In the genomic region with DNA sequence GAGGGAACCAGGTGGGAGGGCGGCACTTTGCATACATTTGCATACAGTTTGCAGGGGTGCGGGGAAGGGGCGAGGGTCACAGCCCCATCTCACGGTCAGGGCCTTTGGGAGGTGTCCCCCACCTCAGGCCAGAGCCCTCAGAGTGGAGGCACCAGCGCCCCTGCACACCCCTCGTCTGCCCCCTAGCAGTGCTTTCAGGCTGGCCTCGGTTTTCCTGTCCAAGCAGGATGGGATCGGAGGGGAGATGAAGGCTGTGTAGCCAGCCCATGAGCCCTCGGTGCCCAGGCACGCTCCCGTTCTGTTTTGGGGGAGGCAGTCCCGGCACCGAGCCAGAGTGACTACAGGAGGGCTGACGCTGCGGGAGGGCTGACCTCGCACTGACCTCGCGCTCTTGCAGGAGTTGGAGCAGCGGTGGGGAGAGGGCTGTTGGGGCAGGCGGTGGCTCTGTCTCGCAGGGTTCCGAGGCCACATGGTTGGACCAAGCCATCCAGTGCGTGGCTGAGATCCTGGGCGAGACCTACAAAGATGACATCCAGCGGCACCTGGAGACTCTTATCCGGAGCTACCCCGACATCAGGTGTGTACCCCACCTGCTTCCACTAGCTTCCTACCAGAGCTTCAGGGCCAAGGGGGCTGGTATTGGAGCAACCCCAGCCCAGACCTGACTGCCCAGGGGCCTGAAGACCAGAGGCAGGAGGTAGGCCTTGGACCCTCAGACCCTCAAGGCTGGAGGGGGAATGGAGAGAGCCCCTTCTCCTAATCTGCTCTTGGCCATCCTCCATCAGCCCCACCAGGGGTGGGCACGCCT, we compare ENCODE assay signal across 1 cellular context.
TF ChIP-seq lines count a peak whose summit lies in the region.

No MANE protein-coding gene starts in this region.

TF ChIP-seq in liver, 16 proteins besides CTCF, POLR2A, EP300 and RAD21 (continued from another document):
- TF ChIP-seq, protein P1, sequence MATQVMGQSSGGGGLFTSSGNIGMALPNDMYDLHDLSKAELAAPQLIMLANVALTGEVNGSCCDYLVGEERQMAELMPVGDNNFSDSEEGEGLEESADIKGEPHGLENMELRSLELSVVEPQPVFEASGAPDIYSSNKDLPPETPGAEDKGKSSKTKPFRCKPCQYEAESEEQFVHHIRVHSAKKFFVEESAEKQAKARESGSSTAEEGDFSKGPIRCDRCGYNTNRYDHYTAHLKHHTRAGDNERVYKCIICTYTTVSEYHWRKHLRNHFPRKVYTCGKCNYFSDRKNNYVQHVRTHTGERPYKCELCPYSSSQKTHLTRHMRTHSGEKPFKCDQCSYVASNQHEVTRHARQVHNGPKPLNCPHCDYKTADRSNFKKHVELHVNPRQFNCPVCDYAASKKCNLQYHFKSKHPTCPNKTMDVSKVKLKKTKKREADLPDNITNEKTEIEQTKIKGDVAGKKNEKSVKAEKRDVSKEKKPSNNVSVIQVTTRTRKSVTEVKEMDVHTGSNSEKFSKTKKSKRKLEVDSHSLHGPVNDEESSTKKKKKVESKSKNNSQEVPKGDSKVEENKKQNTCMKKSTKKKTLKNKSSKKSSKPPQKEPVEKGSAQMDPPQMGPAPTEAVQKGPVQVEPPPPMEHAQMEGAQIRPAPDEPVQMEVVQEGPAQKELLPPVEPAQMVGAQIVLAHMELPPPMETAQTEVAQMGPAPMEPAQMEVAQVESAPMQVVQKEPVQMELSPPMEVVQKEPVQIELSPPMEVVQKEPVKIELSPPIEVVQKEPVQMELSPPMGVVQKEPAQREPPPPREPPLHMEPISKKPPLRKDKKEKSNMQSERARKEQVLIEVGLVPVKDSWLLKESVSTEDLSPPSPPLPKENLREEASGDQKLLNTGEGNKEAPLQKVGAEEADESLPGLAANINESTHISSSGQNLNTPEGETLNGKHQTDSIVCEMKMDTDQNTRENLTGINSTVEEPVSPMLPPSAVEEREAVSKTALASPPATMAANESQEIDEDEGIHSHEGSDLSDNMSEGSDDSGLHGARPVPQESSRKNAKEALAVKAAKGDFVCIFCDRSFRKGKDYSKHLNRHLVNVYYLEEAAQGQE (IDR thresholded peaks at IDR 0.05): no peak
- no peak for TF ChIP-seq HNF4A (conservative IDR thresholded peaks at IDR 0.05)
- no peak for TF ChIP-seq YY1 (IDR thresholded peaks at IDR 0.05)
- no peak for TF ChIP-seq JUND (IDR thresholded peaks at IDR 0.05)
- TF ChIP-seq TAF1 (conservative IDR thresholded peaks at IDR 0.05): no peak
- TF ChIP-seq FOXA1 (IDR thresholded peaks at IDR 0.05): no peak
- TF ChIP-seq NR2F2 (IDR thresholded peaks at IDR 0.05): no peak
- no peak for TF ChIP-seq EGR1 (IDR thresholded peaks at IDR 0.05; ENCODE audit: low read depth in 2 of 2)
- no peak for TF ChIP-seq FOXA2 (IDR thresholded peaks at IDR 0.05)
